Comparison of ENCODE assay signal across 12 cellular contexts in the genomic region with DNA sequence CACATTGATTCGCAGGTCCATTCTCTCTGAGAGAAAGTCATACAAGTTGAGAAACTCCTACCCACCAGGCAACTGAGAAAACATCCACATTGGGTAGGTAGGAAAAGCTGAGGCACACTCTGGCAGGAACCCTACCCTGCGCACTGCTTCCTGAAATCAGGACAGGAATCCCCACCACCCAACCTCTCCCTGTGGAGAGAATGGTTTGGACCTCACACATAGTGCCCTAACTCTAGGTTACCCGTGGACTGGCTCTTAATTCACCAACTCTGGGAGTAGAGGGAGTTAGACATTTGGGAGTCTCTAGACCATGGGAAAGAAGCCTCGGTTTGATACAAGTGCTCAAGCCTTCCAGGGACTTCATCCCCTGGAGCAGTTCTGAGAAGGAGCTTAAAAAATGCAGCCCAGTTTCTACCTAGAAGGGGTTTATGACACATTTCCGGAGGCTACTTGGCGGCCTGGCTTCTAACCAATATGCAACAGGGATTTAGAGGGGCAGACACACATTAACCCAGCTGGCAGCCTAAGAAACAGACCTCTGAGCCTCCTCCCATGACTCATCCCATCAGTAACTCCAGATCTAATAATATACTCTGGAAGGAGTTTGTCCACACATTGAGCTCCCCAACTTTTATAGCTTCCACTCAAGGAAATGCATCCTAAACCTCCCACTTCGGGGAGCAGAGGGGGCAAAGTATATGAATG.
DNase-seq lines count a peak whose midpoint lies in the region; ATAC-seq, FAIRE-seq and TF ChIP-seq lines count a peak whose summit lies in the region.
"Had no signal": no experiment of that assay in that cellular context is flagged by ENCODE, and none has a peak within 500 bp of the region (broad histone marks: within the 10 kb centered on the region; RNA-seq: fewer than 3 reads in every experiment).

No MANE protein-coding gene starts in this region.

- intact Hi-C loops in IMR-90 (cut with micrococcal nuclease) = no loop called here

- H4K5ac ChIP-seq in IMR-90 (ENCODE audit: low read depth, low read length) = no peak overlapping the region

- no peak overlapping the region for H3K27ac ChIP-seq in IMR-90 (ENCODE audit: insufficient read depth, low read length)
- peak overlapping the region; percentile 6 for H3K27ac ChIP-seq in astrocyte (ENCODE audit: low read depth, low read length)
- peak overlapping the region; percentile 82 for H3K27ac ChIP-seq in mesenchymal stem cell (ENCODE audit: low read length, poor library complexity, severe bottlenecking)
- H3K27ac ChIP-seq: left lung, neutrophil had no signal

- H3K4me3 ChIP-seq in IMR-90 (ENCODE audit: insufficient read depth, low read depth, low read length) (no peak overlapping the region), astrocyte (ENCODE audit: insufficient read depth, low read depth, low read length) (no peak overlapping the region), mesenchymal stem cell (ENCODE audit: insufficient read depth in 1 of 2, low read depth in 1 of 2, low read length in 2 of 2) (no peak overlapping the region)
- H3K4me3 ChIP-seq: left lung had no signal

- POLR2A ChIA-PET in IMR-90 (lab: Charles Lee; ENCODE audit: unreplicated experiment) = interaction anchor here (0.5 kb wide), 1 partner anchor 193 kb away, joined by 3 read pairs; no protein-coding TSS in a partner anchor

- H3K9me3 ChIP-seq in IMR-90 (ENCODE audit: control insufficient read depth, insufficient read depth, low read length) (no peaks in the 10 kb centered on the region), astrocyte (ENCODE audit: insufficient read depth, low read depth, low read length) (no peaks in the 10 kb centered on the region), mesenchymal stem cell (ENCODE audit: control insufficient read depth, low read length) (peaks cover 6% of the 10 kb centered on the region)
- H3K9me3 ChIP-seq: left lung, neutrophil had no signal

- no peaks in the 10 kb centered on the region; the same call in 1 of the 2 replicates for H3K27me3 ChIP-seq in IMR-90 (ENCODE audit: control insufficient read depth, insufficient read depth, low read length)
- H3K27me3 ChIP-seq in astrocyte (ENCODE audit: insufficient read depth, low read length) = no peaks in the 10 kb centered on the region
- no peaks in the 10 kb centered on the region for H3K27me3 ChIP-seq in mesenchymal stem cell (ENCODE audit: control insufficient read depth in 1 of 2, insufficient read depth in 1 of 2, low read length in 2 of 2)
- H3K27me3 ChIP-seq: left lung, neutrophil had no signal

- peaks cover 3% of the 10 kb centered on the region for H3K36me3 Mint-ChIP-seq in astrocyte (ENCODE audit: low read depth, unreplicated experiment)
- H3K36me3 Mint-ChIP-seq in activated naive CD4-positive, alpha-beta T cell treated with anti-CD3 and anti-CD28 coated beads, Interleukin-2, amount 50 U/mL, for 72 hours = no peaks in the 10 kb centered on the region

- H2AK5ac ChIP-seq in IMR-90 (ENCODE audit: low read depth, low read length) (peak overlapping the region; percentile 59; the same call in 1 of the 2 replicates), mesenchymal stem cell (ENCODE audit: low read length, severe bottlenecking) (peak overlapping the region; percentile 49)

- peak; percentile 13 for FAIRE-seq in astrocyte (lab: Jason Lieb, UNC)

- H2BK120ac ChIP-seq in IMR-90 (ENCODE audit: low read depth, low read length) (peak overlapping the region; percentile 56), mesenchymal stem cell (ENCODE audit: low read depth, low read length) (no peak overlapping the region)

- H3K9ac ChIP-seq in IMR-90 (ENCODE audit: low read depth, low read length) = no peak overlapping the region
- H3K9ac ChIP-seq in astrocyte (ENCODE audit: low read length) = no peak overlapping the region
- no peak overlapping the region for H3K9ac ChIP-seq in mesenchymal stem cell (ENCODE audit: low read length)

- H2AFZ ChIP-seq in IMR-90 (replicated peaks; ENCODE audit: low read length, poor library complexity) (peak overlapping the region; percentile 40), astrocyte (ENCODE audit: low read depth, low read length) (peak overlapping the region; percentile 46), mesenchymal stem cell (ENCODE audit: low read depth, low read length) (no peak overlapping the region)

- H2BK12ac ChIP-seq in mesenchymal stem cell (ENCODE audit: low read length in 2 of 2) = no peak overlapping the region

- peak overlapping the region; percentile 72; the same call in 1 of the 2 replicates for H3K4ac ChIP-seq in IMR-90 (ENCODE audit: low read depth, low read length)
- no peak overlapping the region for H3K4ac ChIP-seq in mesenchymal stem cell (ENCODE audit: low read depth in 1 of 2, low read length in 2 of 2)

- 100% methylated on average over 1 of the region's 7 CpGs; no CpG with 5 or more reads in 1 of the 2 experiments for WGBS in IMR-90 (ENCODE audit: extremely low coverage in 2 of 2, insufficient read length in 1 of 2), 2 experiments
- 65% methylated on average over 6 of the region's 7 CpGs for WGBS in mesenchymal stem cell

- peak; percentile 80 for DNase-seq in AG20443 (ENCODE audit: low spot score)
- DNase-seq in IMR-90 = peak; percentile 89
- DNase-seq in astrocyte (ENCODE audit: low read depth) = peak; percentile 96
- DNase-seq in mesenchymal stem cell = peak; percentile 79
- DNase-seq in activated CD4-positive, alpha-beta T cell treated with anti-CD3 and anti-CD28 coated beads for 48 hours = no peak
- DNase-seq in activated naive CD4-positive, alpha-beta T cell treated with anti-CD3 and anti-CD28 coated beads, Interleukin-2, amount 50 U/mL, for 72 hours (ENCODE audit: low spot score in 2 of 2) = no peak
- no peak for DNase-seq in mesenteric fat pad (ENCODE audit: low spot score)
- no peak for DNase-seq in T-helper 9 cell
- DNase-seq: activated CD8-positive, alpha-beta memory T cell treated with anti-CD3 and anti-CD28 coated beads, Interleukin-2, amount 50 U/mL, for 4 hours; aorta; left lung had no signal

- H4K8ac ChIP-seq in IMR-90 (ENCODE audit: low read depth in 2 of 2, low read length in 2 of 2) = peak overlapping the region in 1 of 2 experiments; percentile 33; a peak in 1 of 4 replicates
- no peak overlapping the region for H4K8ac ChIP-seq in mesenchymal stem cell (ENCODE audit: low read length)

- dilution Hi-C loops in IMR-90 (cut with HindIII; ENCODE audit: low sequenced_read_pairs, unreplicated experiment) = no loop called here

- no peaks in the 10 kb centered on the region for H3K79me1 ChIP-seq in IMR-90 (ENCODE audit: low read depth in 1 of 2, low read length in 2 of 2)
- H3K79me1 ChIP-seq in mesenchymal stem cell (replicated peaks; ENCODE audit: low read length, poor library complexity, severe bottlenecking) = no peaks in the 10 kb centered on the region

- peak overlapping the region; percentile 60 for H4K91ac ChIP-seq in IMR-90 (ENCODE audit: insufficient read depth, low read depth, low read length)
- no peak overlapping the region for H4K91ac ChIP-seq in mesenchymal stem cell (ENCODE audit: low read length)

- H4K20me1 ChIP-seq in IMR-90 (ENCODE audit: insufficient read depth, low read length) (no peaks in the 10 kb centered on the region), astrocyte (ENCODE audit: insufficient read depth, low read length) (no peaks in the 10 kb centered on the region)

- H3K4me3 Mint-ChIP-seq in astrocyte (ENCODE audit: unreplicated experiment) = no peak overlapping the region

- TF ChIP-seq POLR2A in IMR-90 (IDR thresholded peaks at IDR 0.05; ENCODE audit: low read depth, low read length) = no peak

- H3K56ac ChIP-seq in IMR-90 (ENCODE audit: extremely low read depth, insufficient read depth, low read length) = no peak overlapping the region; the same call in 1 of the 2 replicates

- TF ChIP-seq CTCF in IMR-90 (conservative IDR thresholded peaks at IDR 0.05; ENCODE audit: low read depth, low read length) (no peak), astrocyte (IDR thresholded peaks at IDR 0.05; ENCODE audit: insufficient read depth, low read depth, low read length) (no peak)

- H3K4me2 ChIP-seq in IMR-90 (ENCODE audit: low read depth, low read length) (no peak overlapping the region), astrocyte (ENCODE audit: low read length) (peak overlapping the region; percentile 76), mesenchymal stem cell (ENCODE audit: low read length, poor library complexity, severe bottlenecking) (no peak overlapping the region)

- H2AK9ac ChIP-seq in IMR-90 (replicated peaks; ENCODE audit: low read depth, low read length, poor library complexity) = no peak overlapping the region

- no peak for TF ChIP-seq RAD21 in IMR-90 (IDR thresholded peaks at IDR 0.05; ENCODE audit: low read length)

- H2BK15ac ChIP-seq in IMR-90 (ENCODE audit: low read depth, low read length) (0 out of 3 replicates have a peak overlapping the region, but pooled peaks have one; percentile 53), mesenchymal stem cell (ENCODE audit: low read depth, poor library complexity, severe bottlenecking) (no peak overlapping the region)

- H3K18ac ChIP-seq in IMR-90 (ENCODE audit: low read depth, low read length) = no peak overlapping the region
- H3K18ac ChIP-seq in mesenchymal stem cell (ENCODE audit: low read depth in 1 of 2, low read length in 2 of 2) = no peak overlapping the region

- peaks cover 4% of the 10 kb centered on the region for H3K9me1 ChIP-seq in IMR-90 (ENCODE audit: insufficient read depth, low read length)

- peaks cover 5% of the 10 kb centered on the region for H3K27me3 Mint-ChIP-seq in astrocyte (ENCODE audit: low read depth, unreplicated experiment)

- no peak overlapping the region for H3K27ac Mint-ChIP-seq in astrocyte (ENCODE audit: unreplicated experiment)
- H3K27ac Mint-ChIP-seq in activated naive CD4-positive, alpha-beta T cell treated with anti-CD3 and anti-CD28 coated beads, Interleukin-2, amount 50 U/mL, for 72 hours = no peak overlapping the region

- H3K4me1 ChIP-seq in IMR-90 (ENCODE audit: control insufficient read depth, insufficient read depth, low read length) = peaks cover 2% of the 10 kb centered on the region
- H3K4me1 ChIP-seq in astrocyte (ENCODE audit: insufficient read depth, low read length) = peaks cover 20% of the 10 kb centered on the region
- peaks cover 8% of the 10 kb centered on the region for H3K4me1 ChIP-seq in mesenchymal stem cell (ENCODE audit: control insufficient read depth, insufficient read depth, low read depth, low read length)
- H3K4me1 ChIP-seq: left lung had no signal

- H2BK20ac ChIP-seq in IMR-90 (ENCODE audit: low read depth, low read length) = peak overlapping the region; percentile 67

- CTCF ChIA-PET in IMR-90 (lab: Yijun Ruan, JAX) = interaction anchor here (1.2 to 3.2 kb wide), 2 partner anchors 21 to 40 kb away, joined by 4 to 7 read pairs; no protein-coding TSS in a partner anchor

- no peaks in the 10 kb centered on the region for H3K36me3 ChIP-seq in IMR-90 (ENCODE audit: control insufficient read depth, insufficient read depth, low read length)
- H3K36me3 ChIP-seq in astrocyte (ENCODE audit: insufficient read depth, low read length) = no peaks in the 10 kb centered on the region
- no peaks in the 10 kb centered on the region for H3K36me3 ChIP-seq in mesenchymal stem cell (ENCODE audit: control insufficient read depth in 1 of 2, insufficient read depth in 2 of 2, low read depth in 1 of 2, low read length in 2 of 2)
- H3K36me3 ChIP-seq: left lung, neutrophil had no signal

- H3K14ac ChIP-seq in IMR-90 (replicated peaks; ENCODE audit: low read depth, low read length) (peak overlapping the region; percentile 78), mesenchymal stem cell (ENCODE audit: low read length in 2 of 2) (no peak overlapping the region)

- H2BK5ac ChIP-seq in IMR-90 (ENCODE audit: low read depth, low read length, poor library complexity, severe bottlenecking) (no peak overlapping the region), mesenchymal stem cell (ENCODE audit: low read depth, low read length, poor library complexity, severe bottlenecking) (no peak overlapping the region)

- peaks cover 4% of the 10 kb centered on the region for H3K9me3 Mint-ChIP-seq in astrocyte (ENCODE audit: unreplicated experiment)
- H3K9me3 Mint-ChIP-seq in activated naive CD4-positive, alpha-beta T cell treated with anti-CD3 and anti-CD28 coated beads, Interleukin-2, amount 50 U/mL, for 72 hours = no peaks in the 10 kb centered on the region

- H3K4me1 Mint-ChIP-seq in astrocyte (ENCODE audit: low read depth, unreplicated experiment) = peaks cover 7% of the 10 kb centered on the region

- BruUV-seq in IMR-90 (replicated peaks; lab: Mats Ljungman, UMichigan) = no TSS peak

- H3K79me2 ChIP-seq in astrocyte (ENCODE audit: insufficient read depth, low read length) = no peaks in the 10 kb centered on the region

- in situ Hi-C loops in IMR-90 (cut with MboI; ENCODE audit: low sequenced_read_pairs) = no loop called here

- peak overlapping the region; percentile 69; the same call in 1 of the 2 replicates for H3K23ac ChIP-seq in IMR-90 (ENCODE audit: low read depth, low read length)
- H3K23ac ChIP-seq in mesenchymal stem cell (ENCODE audit: low read length in 2 of 2) = no peak overlapping the region

- peak; percentile 87 for ATAC-seq in IMR-90 (ENCODE audit: low read depth)
- ATAC-seq in activated naive CD4-positive, alpha-beta T cell treated with anti-CD3 and anti-CD28 coated beads, Interleukin-2, amount 50 U/mL, for 72 hours = no peak
- ATAC-seq: left lung had no signal

Comparison
In these comparisons a context has a peak if more than half of its experiments do, and no peak if none do; other contexts are left out.
1. DNase-seq: peak in AG20443 (single experiment), IMR-90 (single experiment), astrocyte (single experiment) and mesenchymal stem cell (single experiment); none in activated CD4-positive, alpha-beta T cell treated with anti-CD3 and anti-CD28 coated beads for 48 hours (single experiment), activated naive CD4-positive, alpha-beta T cell treated with anti-CD3 and anti-CD28 coated beads, Interleukin-2, amount 50 U/mL, for 72 hours (0 of 2), mesenteric fat pad (single experiment) and T-helper 9 cell (single experiment).